ENCODE assay signal across 20 cellular contexts in genomic region chr22:37516456-37516855, GRCh38. TPM values are rescaled to one million over a fixed set of nuclear protein-coding genes. Genes with fewer than 3 reads are reported as not detected.
"Had no signal": no experiment of that assay in that cellular context is flagged by ENCODE, and none has a peak within 500 bp of the region (broad histone marks: within the 10 kb centered on the region; RNA-seq: fewer than 3 reads in every experiment).

No MANE protein-coding gene starts in this region.

- H3K9me3 ChIP-seq: esophagus muscularis mucosa, gastrocnemius medialis, left lung, lower lobe of right lung, neutrophil, ovary, right atrium auricular region had no signal

- ATAC-seq: effector memory CD8-positive, alpha-beta T cell; gastrocnemius medialis; heart right ventricle; left lung; lower lobe of right lung; natural killer cell treated with Interleukin-12 subunit alpha and Interleukin-12 subunit beta and Interleukin-15 and Interleukin-18, amount 100 ng/mL, for 72 hours had no signal

- H3K4me2 ChIP-seq: smooth muscle cell had no signal

- H3K36me3 Mint-ChIP-seq: natural killer cell treated with Interleukin-12 subunit alpha and Interleukin-12 subunit beta and Interleukin-15 and Interleukin-18, amount 100 ng/mL, for 72 hours had no signal

- FAIRE-seq: colon had no signal

- H3K4me3 ChIP-seq: esophagus muscularis mucosa, gastrocnemius medialis, left lung, lower lobe of right lung, ovary, right atrium auricular region, smooth muscle cell had no signal

- DNase-seq: effector memory CD8-positive, alpha-beta T cell; gastrocnemius medialis; heart right ventricle; hypothalamus; islet precursor cell; lower lobe of right lung; mesenchymal stem cell; midbrain; ovary; stimulated activated CD4-positive, alpha-beta T cell treated with anti-CD3 and anti-CD28 coated beads, Interleukin-2, amount 100 ng/mL, for 48 hours; stimulated activated naive CD4-positive, alpha-beta T cell treated with Interleukin-2 at 50 U/mL for 16 hours had no signal

- H3K27ac ChIP-seq: epithelial cell of prostate, esophagus muscularis mucosa, gastrocnemius medialis, left lung, lower lobe of right lung, neutrophil, ovary, right atrium auricular region had no signal

- H3K4me3 Mint-ChIP-seq: dendritic cell treated with granulocyte-macrophage colony-stimulating factor and Interleukin-4, amounts not matched to agents 40 ng/mL and 50 ng/mL, for 4 days; effector memory CD8-positive, alpha-beta T cell; natural killer cell treated with Interleukin-12 subunit alpha and Interleukin-12 subunit beta and Interleukin-15 and Interleukin-18, amount 100 ng/mL, for 72 hours had no signal

- H3K27me3 ChIP-seq: ovary, right atrium auricular region had no signal

- H3K36me3 ChIP-seq: gastrocnemius medialis, left lung, lower lobe of right lung, neutrophil, ovary, right atrium auricular region had no signal

- H3K27ac Mint-ChIP-seq: dendritic cell treated with granulocyte-macrophage colony-stimulating factor and Interleukin-4, amounts not matched to agents 40 ng/mL and 50 ng/mL, for 4 days; effector memory CD8-positive, alpha-beta T cell; natural killer cell treated with Interleukin-12 subunit alpha and Interleukin-12 subunit beta and Interleukin-15 and Interleukin-18, amount 100 ng/mL, for 72 hours had no signal

- H3K9me3 Mint-ChIP-seq: dendritic cell treated with granulocyte-macrophage colony-stimulating factor and Interleukin-4, amounts not matched to agents 40 ng/mL and 50 ng/mL, for 4 days; effector memory CD8-positive, alpha-beta T cell; natural killer cell treated with Interleukin-12 subunit alpha and Interleukin-12 subunit beta and Interleukin-15 and Interleukin-18, amount 100 ng/mL, for 72 hours had no signal

RNA-seq across cellular contexts. Expression of gene MFNG, which starts 30.3 kb away (rescaled TPM):
- total RNA-seq: smooth muscle cell had no signal
